Comparison of ENCODE assay signal across 30 cellular contexts in the genomic region with DNA sequence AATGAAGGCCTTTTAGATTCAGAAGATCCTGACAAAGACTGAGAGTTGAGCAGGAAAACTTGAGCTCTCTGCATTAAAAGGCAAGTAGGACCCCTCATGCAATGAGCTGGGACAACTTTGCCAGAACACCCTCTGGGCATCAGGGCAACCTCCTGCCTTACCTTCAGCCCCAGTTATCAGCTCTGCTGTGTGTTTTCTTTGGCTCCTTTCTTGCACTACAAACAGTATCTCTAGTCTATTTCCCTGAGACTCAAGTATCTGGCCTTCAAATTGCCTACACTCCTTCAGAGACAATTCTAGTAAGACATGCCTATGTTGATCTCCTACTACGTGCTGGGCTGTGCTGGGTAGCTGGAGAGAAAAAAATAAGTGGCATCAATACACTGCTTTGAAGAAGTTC.
DNase-seq lines count a peak whose midpoint lies in the region; ATAC-seq, FAIRE-seq and TF ChIP-seq lines count a peak whose summit lies in the region.
"Had no signal": no experiment of that assay in that cellular context is flagged by ENCODE, and none has a peak within 500 bp of the region (broad histone marks: within the 10 kb centered on the region; RNA-seq: fewer than 3 reads in every experiment).

No MANE protein-coding gene starts in this region.

- peaks cover 0 to 2% (median 0%) of the 10 kb centered on the region in 3 donors for H3K4me1 ChIP-seq in pancreas
- H3K4me1 ChIP-seq: A549; BE2C; BLaER1; BLaER1 treated with 17β-estradiol and CSF1 and Interleukin-3, amounts not matched to agents 10 nM and 100 nM; Caco-2 had no signal

- ATAC-seq in pancreas = peak in 3 of 4 donors; percentile 61 to 84 (median 77)
- ATAC-seq: A549; CD8-positive, alpha-beta T cell had no signal

- DNase-seq in GM18507 (ENCODE audit: extremely low spot score, insufficient read length, low read depth) (no peak), pancreas (no peak), G401 (ENCODE audit: low spot score) (no peak), NCI-H1048 (lab: John Stamatoyannopoulos, UW) (no peak)
- DNase-seq: 8988T; ACHN; AML-193; BE2C; Caco-2; Calu3; CD4-positive, alpha-beta memory T cell; CD4-positive, alpha-beta T cell; CD4-positive, CD25-positive, alpha-beta regulatory T cell; CD8-positive, alpha-beta memory T cell; CD8-positive, alpha-beta T cell; COR-L47; DMS 273 treated with DMSO at 0.1 percent for 48 hours; DMS153; DMS53; DMS79; DMS79 treated with DMSO at 0.1 percent for 48 hours; DND-41; EL had no signal

- no peaks in the 10 kb centered on the region for H3K9me3 ChIP-seq in pancreas
- H3K9me3 ChIP-seq: A549, BE2C, BLaER1, Caco-2 had no signal

- H3K36me3 ChIP-seq in pancreas = no peaks in the 10 kb centered on the region
- H3K36me3 ChIP-seq: BE2C; BLaER1; BLaER1 treated with 17β-estradiol and CSF1 and Interleukin-3, amounts not matched to agents 10 nM and 100 nM had no signal

- FAIRE-seq in GM18507 (lab: Jason Lieb, UNC) (peak; percentile 42), pancreas (lab: Jason Lieb, UNC) (no peak)
- FAIRE-seq: A204.1, A549, D721Med had no signal

- in situ Hi-C loops in G401 (cut with HindIII; ENCODE audit: low sequenced_read_pairs) = no loop called here

- no peak overlapping the region for H3K27ac ChIP-seq in pancreas
- H3K27ac ChIP-seq: 22Rv1; A549; BLaER1; BLaER1 treated with 17β-estradiol and CSF1 and Interleukin-3, amounts not matched to agents 10 nM and 100 nM; C4-2B had no signal

- intact Hi-C loops in pancreas (cut with DNase I) = no loop called here

- peaks cover 0 to 3% (median 0%) of the 10 kb centered on the region in 4 donors for H3K27me3 ChIP-seq in pancreas
- H3K27me3 ChIP-seq: BE2C; BLaER1; BLaER1 treated with 17β-estradiol and CSF1 and Interleukin-3, amounts not matched to agents 10 nM and 100 nM had no signal

- H3K4me3 ChIP-seq in pancreas = no peak overlapping the region
- H3K4me3 ChIP-seq: A549; BLaER1; BLaER1 treated with 17β-estradiol and CSF1 and Interleukin-3, amounts not matched to agents 10 nM and 100 nM had no signal

- WGBS in pancreas, 2 donors = 28 to 47% methylated on average over 1 of the region's 1 CpG

- no peak for TF ChIP-seq CTCF in pancreas (IDR thresholded peaks at IDR 0.05)
